8 cellular contexts compared by ENCODE assay signal in the genomic region with DNA sequence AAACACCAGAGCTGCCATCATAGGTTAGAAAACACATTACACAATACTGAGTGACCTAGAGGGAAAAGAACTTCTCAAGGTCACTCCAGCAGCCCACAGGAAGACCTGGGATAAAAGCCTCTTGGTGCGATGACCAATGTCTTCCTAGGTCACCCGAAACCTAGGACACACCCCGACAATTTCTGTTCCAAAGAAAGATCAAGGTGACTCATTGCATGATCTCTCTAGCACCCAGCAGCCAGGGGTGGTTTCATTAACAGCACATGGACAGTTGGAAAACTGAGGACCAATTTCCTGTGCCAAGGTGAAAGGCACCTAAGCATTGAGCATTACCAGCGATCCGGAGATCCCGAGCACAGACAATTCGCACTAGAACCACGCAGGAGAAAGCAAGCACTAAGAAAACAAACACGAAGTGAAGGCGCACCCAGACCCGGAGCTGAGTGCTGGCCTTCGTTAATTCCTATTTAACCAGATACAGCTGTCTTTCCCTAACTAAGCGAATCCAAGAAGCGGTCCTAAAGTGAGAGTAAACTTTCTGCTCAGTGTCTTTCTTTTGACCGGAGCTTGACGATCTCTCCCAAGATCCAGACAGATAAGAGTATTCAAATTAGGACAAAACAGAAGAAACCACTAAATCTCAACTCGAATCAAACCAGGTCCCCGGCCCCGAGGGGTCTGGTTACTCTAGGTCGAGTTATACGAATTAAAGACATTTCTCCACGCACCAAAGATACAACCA. TPM values are rescaled to one million over a fixed set of nuclear protein-coding genes. Genes with fewer than 3 reads are reported as not detected.
A peak's percentile ranks its signal among the peaks of the same experiment; 100 is the strongest.
DNase-seq lines count a peak whose midpoint lies in the region; ATAC-seq and TF ChIP-seq lines count a peak whose summit lies in the region.

No MANE protein-coding gene starts in this region.

- no peak overlapping the region for H2BK15ac ChIP-seq in mesenchymal stem cell (ENCODE audit: low read depth, poor library complexity, severe bottlenecking)

- 10% methylated on average over 22 of the region's 22 CpGs for WGBS in mesenchymal stem cell
- WGBS in urinary bladder = 6% methylated on average over 22 of the region's 22 CpGs

- H3K23ac ChIP-seq in mesenchymal stem cell (ENCODE audit: low read length in 2 of 2) = no peak overlapping the region

- no peak overlapping the region for H3K4ac ChIP-seq in mesenchymal stem cell (ENCODE audit: low read depth in 1 of 2, low read length in 2 of 2)

- H3K18ac ChIP-seq in mesenchymal stem cell (ENCODE audit: low read depth in 1 of 2, low read length in 2 of 2) = no peak overlapping the region

- H3K14ac ChIP-seq in mesenchymal stem cell (ENCODE audit: low read length in 2 of 2) = no peak overlapping the region

- peak overlapping the region; percentile 97 for H3K4me2 ChIP-seq in mesenchymal stem cell (ENCODE audit: low read length, poor library complexity, severe bottlenecking)

- peaks cover 19% of the 10 kb centered on the region for H3K4me1 ChIP-seq in mesenchymal stem cell (ENCODE audit: control insufficient read depth, insufficient read depth, low read depth, low read length)
- no peaks in the 10 kb centered on the region for H3K4me1 ChIP-seq in urinary bladder (ENCODE audit: insufficient read depth)

- ATAC-seq in HG03457 (IDR thresholded peaks at IDR 0.05; ENCODE audit: unreplicated experiment) = no peak

- peak overlapping the region in 1 of 2 donors; percentile 58 for H3K27ac ChIP-seq in coronary artery
- no peak overlapping the region for H3K27ac ChIP-seq in mesenchymal stem cell (ENCODE audit: low read length, poor library complexity, severe bottlenecking)
- H3K27ac ChIP-seq in urinary bladder (ENCODE audit: low read depth) = no peak overlapping the region

- H3K36me3 ChIP-seq in mesenchymal stem cell (ENCODE audit: control insufficient read depth in 1 of 2, insufficient read depth in 2 of 2, low read depth in 1 of 2, low read length in 2 of 2) = no peaks in the 10 kb centered on the region
- no peaks in the 10 kb centered on the region for H3K36me3 ChIP-seq in urinary bladder (ENCODE audit: insufficient read depth)

- no peak overlapping the region for H2AFZ ChIP-seq in mesenchymal stem cell (ENCODE audit: low read depth, low read length)

- H2BK5ac ChIP-seq in mesenchymal stem cell (ENCODE audit: low read depth, low read length, poor library complexity, severe bottlenecking) = no peak overlapping the region

- no peaks in the 10 kb centered on the region for H3K79me1 ChIP-seq in mesenchymal stem cell (replicated peaks; ENCODE audit: low read length, poor library complexity, severe bottlenecking)

- no peak for TF ChIP-seq CTCF in GM12875 (IDR thresholded peaks at IDR 0.05; ENCODE audit: borderline replicate concordance, insufficient read depth, low read depth, low read length)
- TF ChIP-seq CTCF in coronary artery (IDR thresholded peaks at IDR 0.05) = no peak

- no peak overlapping the region for H2AK5ac ChIP-seq in mesenchymal stem cell (ENCODE audit: low read length, severe bottlenecking)

- DNase-seq in LoVo (ENCODE audit: low spot score) (peak; percentile 55), coronary artery (ENCODE audit: low spot score) (no peak), mesenchymal stem cell (peak; percentile 47), MV-4-11 (lab: John Stamatoyannopoulos, UW) (no peak), GF-D8 (lab: John Stamatoyannopoulos, UW) (no peak)

- no peak overlapping the region for H2BK120ac ChIP-seq in mesenchymal stem cell (ENCODE audit: low read depth, low read length)

- peak overlapping the region; percentile 88 for H3K4me3 ChIP-seq in GM12875 (ENCODE audit: low read depth, low read length)
- peak overlapping the region; percentile 80 for H3K4me3 ChIP-seq in coronary artery
- peak overlapping the region in 1 of 2 experiments; percentile 76 for H3K4me3 ChIP-seq in mesenchymal stem cell (ENCODE audit: insufficient read depth in 1 of 2, low read depth in 1 of 2, low read length in 2 of 2)
- peak overlapping the region; percentile 63 for H3K4me3 ChIP-seq in urinary bladder (ENCODE audit: low read depth, low read length)

- H3K9ac ChIP-seq in mesenchymal stem cell (ENCODE audit: low read length) = peak overlapping the region; percentile 75

- H4K8ac ChIP-seq in mesenchymal stem cell (ENCODE audit: low read length) = no peak overlapping the region

- no peak overlapping the region for H4K91ac ChIP-seq in mesenchymal stem cell (ENCODE audit: low read length)

- no peak overlapping the region for H2BK12ac ChIP-seq in mesenchymal stem cell (ENCODE audit: low read length in 2 of 2)

- H3K9me3 ChIP-seq in mesenchymal stem cell (ENCODE audit: control insufficient read depth, low read length) = no peaks in the 10 kb centered on the region

- H3K27me3 ChIP-seq in mesenchymal stem cell (ENCODE audit: control insufficient read depth in 1 of 2, insufficient read depth in 1 of 2, low read length in 2 of 2) = peaks cover 48 to 54% of the 10 kb centered on the region in 2 experiments

RNA-seq across cellular contexts. Expression of gene CACNB4, which starts 1.4 kb away (rescaled TPM):
- polyA plus RNA-seq in mesenchymal stem cell (2013, experiment 1 of 2) = 0.11 TPM
- polyA plus RNA-seq in mesenchymal stem cell (2013, experiment 2 of 2) = 0.08 TPM
- total RNA-seq in urinary bladder = 33.9 TPM
- 4.8 TPM for polyA plus RNA-seq in urinary bladder

Comparison
In these comparisons a context has a peak if more than half of its experiments do, and no peak if none do; other contexts are left out.
1. DNase-seq: peak in LoVo (single experiment) and mesenchymal stem cell (single experiment); none in coronary artery (single experiment), MV-4-11 (single experiment) and GF-D8 (single experiment).